ENCODE assay signal across 30 cellular contexts in the genomic region with DNA sequence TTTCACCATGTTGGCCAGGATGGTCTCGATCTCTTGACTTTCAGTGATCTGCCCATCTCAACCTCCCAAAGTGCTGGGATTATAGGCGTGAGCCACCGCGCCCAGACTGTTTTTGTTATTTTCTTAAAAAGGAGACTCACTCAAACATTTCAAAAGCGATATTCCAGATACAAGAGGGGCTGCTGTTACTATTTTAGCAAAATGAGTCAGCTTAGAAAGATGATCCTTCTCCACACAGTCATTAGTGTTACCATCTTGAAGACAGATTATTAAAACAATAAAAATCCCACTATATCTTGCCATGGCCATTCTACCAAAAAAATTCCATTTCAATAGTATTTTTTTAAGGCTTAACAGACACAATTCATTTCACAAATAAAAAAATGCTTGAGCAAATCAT.
"Had no signal": no experiment of that assay in that cellular context is flagged by ENCODE, and none has a peak within 500 bp of the region (broad histone marks: within the 10 kb centered on the region; RNA-seq: fewer than 3 reads in every experiment).

No MANE protein-coding gene starts in this region.

- H3K27me3 ChIP-seq: brain microvascular endothelial cell, neutrophil, right lobe of liver, testis, uterus had no signal

- ATAC-seq: activated CD4-positive, alpha-beta T cell treated with anti-CD3 and anti-CD28 coated beads for 36 hours; activated CD8-positive, alpha-beta memory T cell treated with anti-CD3 and anti-CD28 coated beads, Interleukin-2, amount 10 ng/mL, durations not matched to agents 7 days and 5 days; activated CD8-positive, alpha-beta T cell treated with anti-CD3 and anti-CD28 coated beads, Interleukin-2, amount 10 ng/mL, durations not matched to agents 7 days and 5 days; effector memory CD8-positive, alpha-beta T cell; left cardiac atrium; left ventricle myocardium superior; mucosa of descending colon; right lobe of liver; stimulated activated naive CD8-positive, alpha-beta T cell treated with anti-CD3 and anti-CD28 coated beads, Interleukin-15, Interleukin-2, amounts not matched to agents 100 U/mL and 50 U/mL, for 24 hours had no signal

- H3K27ac ChIP-seq: brain microvascular endothelial cell, neutrophil, right lobe of liver, skin epidermis, testis, uterus had no signal

- H3K4me3 ChIP-seq: mucosa of descending colon, right lobe of liver, skin epidermis, testis, uterus had no signal

- H3K27me3 Mint-ChIP-seq: activated B cell treated with CpG ODN at 0.5 μM for 24 hours; activated CD4-positive, alpha-beta T cell treated with anti-CD3 and anti-CD28 coated beads for 36 hours; activated CD8-positive, alpha-beta memory T cell treated with anti-CD3 and anti-CD28 coated beads, Interleukin-2, amount 10 ng/mL, durations not matched to agents 7 days and 5 days; activated naive CD8-positive, alpha-beta T cell; effector memory CD8-positive, alpha-beta T cell; naive B cell; type B pancreatic cell had no signal

- H3K4me3 Mint-ChIP-seq: activated B cell treated with CpG ODN at 0.5 μM for 24 hours; activated CD4-positive, alpha-beta T cell treated with anti-CD3 and anti-CD28 coated beads for 36 hours; activated CD8-positive, alpha-beta memory T cell treated with anti-CD3 and anti-CD28 coated beads, Interleukin-2, amount 10 ng/mL, durations not matched to agents 7 days and 5 days; activated CD8-positive, alpha-beta T cell treated with anti-CD3 and anti-CD28 coated beads, Interleukin-2, amount 10 ng/mL, durations not matched to agents 7 days and 5 days; activated naive CD8-positive, alpha-beta T cell; effector memory CD8-positive, alpha-beta T cell; naive B cell; nephron progenitor cell; type B pancreatic cell had no signal

- DNase-seq: activated B cell treated with CpG ODN at 0.5 μM for 24 hours; activated CD4-positive, alpha-beta T cell treated with anti-CD3 and anti-CD28 coated beads for 36 hours; activated CD8-positive, alpha-beta memory T cell treated with anti-CD3 and anti-CD28 coated beads, Interleukin-2, amount 10 ng/mL, durations not matched to agents 7 days and 5 days; activated CD8-positive, alpha-beta T cell treated with anti-CD3 and anti-CD28 coated beads, Interleukin-2, amount 10 ng/mL, durations not matched to agents 7 days and 5 days; activated naive CD4-positive, alpha-beta T cell treated with Interleukin-2 at 50 U/mL for 16 hours; activated T-cell treated with anti-CD3 and anti-CD28 coated beads, Interleukin-2, amount 50 U/mL, for 48 hours; anterior cingulate cortex; brain microvascular endothelial cell; caudate nucleus; cortex of kidney; effector memory CD8-positive, alpha-beta T cell; erythroblast; foreskin melanocyte; left cardiac atrium; left ventricle myocardium superior; mucosa of descending colon; naive B cell; nephron progenitor cell; right lobe of liver; stimulated activated CD4-positive, alpha-beta T cell treated with anti-CD3 and anti-CD28 coated beads, Interleukin-12 subunit alpha, Interleukin-12 subunit beta, amount 100 ng/mL, for 4 hours; stimulated activated CD4-positive, alpha-beta T cell treated with anti-CD3 and anti-CD28 coated beads, Interleukin-4, amount 100 ng/mL, for 1 hour; stimulated activated naive CD8-positive, alpha-beta T cell treated with anti-CD3 and anti-CD28 coated beads, Interleukin-15, Interleukin-2, amounts not matched to agents 100 U/mL and 50 U/mL, for 24 hours; T-helper 2 cell; testis; uterus had no signal

- H3K9me3 Mint-ChIP-seq: activated B cell treated with CpG ODN at 0.5 μM for 24 hours; activated T-helper 2 cell treated with anti-CD3 and anti-CD28 coated beads, Interferon-gamma antibody, Interleukin-2, Interleukin-4, amounts not matched to agents 10 μg/mL and 5 μg/mL and 100 μg/mL, durations not matched to agents 14 hours and 24 hours and 36 hours; effector memory CD8-positive, alpha-beta T cell had no signal

- H3K4me1 ChIP-seq: right lobe of liver, testis, uterus had no signal

- H3K9me3 ChIP-seq: mucosa of descending colon, neutrophil, right lobe of liver, testis, uterus had no signal

- H3K27ac Mint-ChIP-seq: activated B cell treated with CpG ODN at 0.5 μM for 24 hours; activated CD4-positive, alpha-beta T cell treated with anti-CD3 and anti-CD28 coated beads for 36 hours; activated CD8-positive, alpha-beta memory T cell treated with anti-CD3 and anti-CD28 coated beads, Interleukin-2, amount 10 ng/mL, durations not matched to agents 7 days and 5 days; activated CD8-positive, alpha-beta T cell treated with anti-CD3 and anti-CD28 coated beads, Interleukin-2, amount 10 ng/mL, durations not matched to agents 7 days and 5 days; activated naive CD8-positive, alpha-beta T cell; activated T-helper 2 cell treated with anti-CD3 and anti-CD28 coated beads, Interferon-gamma antibody, Interleukin-2, Interleukin-4, amounts not matched to agents 10 μg/mL and 5 μg/mL and 100 μg/mL, durations not matched to agents 14 hours and 24 hours and 36 hours; effector memory CD8-positive, alpha-beta T cell; nephron progenitor cell; type B pancreatic cell had no signal

- H3K4me1 Mint-ChIP-seq: activated B cell treated with CpG ODN at 0.5 μM for 24 hours; activated CD8-positive, alpha-beta memory T cell treated with anti-CD3 and anti-CD28 coated beads, Interleukin-2, amount 10 ng/mL, durations not matched to agents 7 days and 5 days had no signal

- H3K36me3 ChIP-seq: neutrophil, uterus had no signal
